8 cellular contexts compared by ENCODE assay signal in genomic region chr22:47656806-47657205, GRCh38.
"Had no signal": no experiment of that assay in that cellular context is flagged by ENCODE, and none has a peak within 500 bp of the region (broad histone marks: within the 10 kb centered on the region; RNA-seq: fewer than 3 reads in every experiment).

No MANE protein-coding gene starts in this region.

- FAIRE-seq: G401.6, GM12878, GM12891, GM12892, GM18507, GM19239 had no signal

- ATAC-seq: GM12878 had no signal

- DNase-seq: GDM1, GF-D8 had no signal

- H3K4me3 ChIP-seq: GM12878 had no signal
